In the genomic region with DNA sequence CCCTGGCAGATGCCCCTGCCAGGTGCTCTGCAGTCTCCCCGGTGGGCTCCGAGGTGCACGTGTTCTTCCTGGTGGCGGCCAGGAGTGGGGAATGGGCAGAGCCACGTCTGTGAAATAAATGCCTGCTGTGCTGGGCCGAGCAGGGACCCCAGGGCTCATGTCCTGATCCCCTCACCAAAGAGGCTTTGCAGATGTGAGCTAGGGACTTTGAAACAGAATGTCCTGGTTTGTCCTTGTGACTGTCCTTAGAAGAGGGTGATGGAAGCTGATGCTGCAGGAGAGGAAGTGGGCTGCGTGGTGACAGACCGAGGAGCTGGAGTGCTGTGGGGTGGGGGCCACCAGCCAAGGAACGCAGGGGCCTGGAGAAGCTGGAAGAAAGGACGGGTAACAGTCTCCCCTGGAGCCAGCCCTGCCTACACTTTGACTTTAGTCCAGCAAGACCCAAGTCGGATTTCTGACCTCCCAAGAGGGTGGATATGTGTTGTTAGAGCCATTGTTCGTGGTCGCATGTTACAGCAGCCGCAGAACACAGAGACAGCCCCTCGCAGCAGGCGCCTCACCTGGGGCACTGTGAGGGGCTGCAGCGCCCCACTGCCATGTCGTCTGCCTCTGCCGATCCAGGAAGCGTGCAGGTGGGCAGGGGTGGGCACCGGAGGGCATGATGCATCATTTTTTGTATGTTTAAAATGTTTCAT, we compare ENCODE assay signal across 1 cellular context.
TF ChIP-seq lines count a peak whose summit lies in the region.

No MANE protein-coding gene starts in this region.

TF ChIP-seq in K562, 482 proteins besides CTCF, POLR2A, EP300 and RAD21 (continued from another document and continues in another):
- TF ChIP-seq, protein P1, sequence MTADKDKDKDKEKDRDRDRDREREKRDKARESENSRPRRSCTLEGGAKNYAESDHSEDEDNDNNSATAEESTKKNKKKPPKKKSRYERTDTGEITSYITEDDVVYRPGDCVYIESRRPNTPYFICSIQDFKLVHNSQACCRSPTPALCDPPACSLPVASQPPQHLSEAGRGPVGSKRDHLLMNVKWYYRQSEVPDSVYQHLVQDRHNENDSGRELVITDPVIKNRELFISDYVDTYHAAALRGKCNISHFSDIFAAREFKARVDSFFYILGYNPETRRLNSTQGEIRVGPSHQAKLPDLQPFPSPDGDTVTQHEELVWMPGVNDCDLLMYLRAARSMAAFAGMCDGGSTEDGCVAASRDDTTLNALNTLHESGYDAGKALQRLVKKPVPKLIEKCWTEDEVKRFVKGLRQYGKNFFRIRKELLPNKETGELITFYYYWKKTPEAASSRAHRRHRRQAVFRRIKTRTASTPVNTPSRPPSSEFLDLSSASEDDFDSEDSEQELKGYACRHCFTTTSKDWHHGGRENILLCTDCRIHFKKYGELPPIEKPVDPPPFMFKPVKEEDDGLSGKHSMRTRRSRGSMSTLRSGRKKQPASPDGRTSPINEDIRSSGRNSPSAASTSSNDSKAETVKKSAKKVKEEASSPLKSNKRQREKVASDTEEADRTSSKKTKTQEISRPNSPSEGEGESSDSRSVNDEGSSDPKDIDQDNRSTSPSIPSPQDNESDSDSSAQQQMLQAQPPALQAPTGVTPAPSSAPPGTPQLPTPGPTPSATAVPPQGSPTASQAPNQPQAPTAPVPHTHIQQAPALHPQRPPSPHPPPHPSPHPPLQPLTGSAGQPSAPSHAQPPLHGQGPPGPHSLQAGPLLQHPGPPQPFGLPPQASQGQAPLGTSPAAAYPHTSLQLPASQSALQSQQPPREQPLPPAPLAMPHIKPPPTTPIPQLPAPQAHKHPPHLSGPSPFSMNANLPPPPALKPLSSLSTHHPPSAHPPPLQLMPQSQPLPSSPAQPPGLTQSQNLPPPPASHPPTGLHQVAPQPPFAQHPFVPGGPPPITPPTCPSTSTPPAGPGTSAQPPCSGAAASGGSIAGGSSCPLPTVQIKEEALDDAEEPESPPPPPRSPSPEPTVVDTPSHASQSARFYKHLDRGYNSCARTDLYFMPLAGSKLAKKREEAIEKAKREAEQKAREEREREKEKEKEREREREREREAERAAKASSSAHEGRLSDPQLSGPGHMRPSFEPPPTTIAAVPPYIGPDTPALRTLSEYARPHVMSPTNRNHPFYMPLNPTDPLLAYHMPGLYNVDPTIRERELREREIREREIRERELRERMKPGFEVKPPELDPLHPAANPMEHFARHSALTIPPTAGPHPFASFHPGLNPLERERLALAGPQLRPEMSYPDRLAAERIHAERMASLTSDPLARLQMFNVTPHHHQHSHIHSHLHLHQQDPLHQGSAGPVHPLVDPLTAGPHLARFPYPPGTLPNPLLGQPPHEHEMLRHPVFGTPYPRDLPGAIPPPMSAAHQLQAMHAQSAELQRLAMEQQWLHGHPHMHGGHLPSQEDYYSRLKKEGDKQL (CRISPR knock-in tag; IDR thresholded peaks at IDR 0.05; ENCODE audit: borderline replicate concordance), result 0 out of 2 replicates have a peak, but pooled peaks have one; percentile 71
- no peak for TF ChIP-seq RBBP5 (IDR thresholded peaks at IDR 0.05; ENCODE audit: borderline replicate concordance, insufficient read depth, low read length, poor library complexity, severe bottlenecking)
- peak; percentile 36; the same call in 1 of the 2 replicates for TF ChIP-seq ZNF12 (CRISPR knock-in tag; IDR thresholded peaks at IDR 0.05)
- TF ChIP-seq CEBPB (tag; IDR thresholded peaks at IDR 0.05), result 0 out of 2 replicates have a peak, but pooled peaks have one; percentile 7
- TF ChIP-seq BCL6 (CRISPR knock-in tag; IDR thresholded peaks at IDR 0.05), result no peak
- 0 out of 2 replicates have a peak, but pooled peaks have one; percentile 33 for TF ChIP-seq TFAP4 (CRISPR knock-in tag; IDR thresholded peaks at IDR 0.05; ENCODE audit: borderline replicate concordance)
- TF ChIP-seq THAP12 (CRISPR knock-in tag; IDR thresholded peaks at IDR 0.05), result 0 out of 2 replicates have a peak, but pooled peaks have one; percentile 36
- TF ChIP-seq FOXK2 (conservative IDR thresholded peaks at IDR 0.05 in 1 of 2, IDR thresholded peaks at IDR 0.05 in 1 of 2; ENCODE audit: low read depth in 2 of 2), result no peak
- no peak for TF ChIP-seq ZZZ3 (IDR thresholded peaks at IDR 0.05)
- no peak for TF ChIP-seq HDAC2 (IDR thresholded peaks at IDR 0.05)
- TF ChIP-seq FOXM1 (IDR thresholded peaks at IDR 0.05; ENCODE audit: low read depth), result no peak
- TF ChIP-seq FOXM1 (CRISPR knock-in tag; IDR thresholded peaks at IDR 0.05; ENCODE audit: low read depth), result 0 out of 2 replicates have a peak, but pooled peaks have one; percentile 18
- TF ChIP-seq FOXA3 (CRISPR knock-in tag; conservative IDR thresholded peaks at IDR 0.05 in 1 of 2, IDR thresholded peaks at IDR 0.05 in 1 of 2), result peak in 1 of 2 experiments; percentile 31; a peak in 1 of 4 replicates
- no peak for TF ChIP-seq XRCC3 (IDR thresholded peaks at IDR 0.05)
- TF ChIP-seq, protein P2, sequence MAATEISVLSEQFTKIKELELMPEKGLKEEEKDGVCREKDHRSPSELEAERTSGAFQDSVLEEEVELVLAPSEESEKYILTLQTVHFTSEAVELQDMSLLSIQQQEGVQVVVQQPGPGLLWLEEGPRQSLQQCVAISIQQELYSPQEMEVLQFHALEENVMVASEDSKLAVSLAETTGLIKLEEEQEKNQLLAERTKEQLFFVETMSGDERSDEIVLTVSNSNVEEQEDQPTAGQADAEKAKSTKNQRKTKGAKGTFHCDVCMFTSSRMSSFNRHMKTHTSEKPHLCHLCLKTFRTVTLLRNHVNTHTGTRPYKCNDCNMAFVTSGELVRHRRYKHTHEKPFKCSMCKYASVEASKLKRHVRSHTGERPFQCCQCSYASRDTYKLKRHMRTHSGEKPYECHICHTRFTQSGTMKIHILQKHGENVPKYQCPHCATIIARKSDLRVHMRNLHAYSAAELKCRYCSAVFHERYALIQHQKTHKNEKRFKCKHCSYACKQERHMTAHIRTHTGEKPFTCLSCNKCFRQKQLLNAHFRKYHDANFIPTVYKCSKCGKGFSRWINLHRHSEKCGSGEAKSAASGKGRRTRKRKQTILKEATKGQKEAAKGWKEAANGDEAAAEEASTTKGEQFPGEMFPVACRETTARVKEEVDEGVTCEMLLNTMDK (IDR thresholded peaks at IDR 0.05; ENCODE audit: borderline replicate concordance, insufficient read depth, low read depth, low read length, poor library complexity, severe bottlenecking), result no peak
- TF ChIP-seq, protein P3, sequence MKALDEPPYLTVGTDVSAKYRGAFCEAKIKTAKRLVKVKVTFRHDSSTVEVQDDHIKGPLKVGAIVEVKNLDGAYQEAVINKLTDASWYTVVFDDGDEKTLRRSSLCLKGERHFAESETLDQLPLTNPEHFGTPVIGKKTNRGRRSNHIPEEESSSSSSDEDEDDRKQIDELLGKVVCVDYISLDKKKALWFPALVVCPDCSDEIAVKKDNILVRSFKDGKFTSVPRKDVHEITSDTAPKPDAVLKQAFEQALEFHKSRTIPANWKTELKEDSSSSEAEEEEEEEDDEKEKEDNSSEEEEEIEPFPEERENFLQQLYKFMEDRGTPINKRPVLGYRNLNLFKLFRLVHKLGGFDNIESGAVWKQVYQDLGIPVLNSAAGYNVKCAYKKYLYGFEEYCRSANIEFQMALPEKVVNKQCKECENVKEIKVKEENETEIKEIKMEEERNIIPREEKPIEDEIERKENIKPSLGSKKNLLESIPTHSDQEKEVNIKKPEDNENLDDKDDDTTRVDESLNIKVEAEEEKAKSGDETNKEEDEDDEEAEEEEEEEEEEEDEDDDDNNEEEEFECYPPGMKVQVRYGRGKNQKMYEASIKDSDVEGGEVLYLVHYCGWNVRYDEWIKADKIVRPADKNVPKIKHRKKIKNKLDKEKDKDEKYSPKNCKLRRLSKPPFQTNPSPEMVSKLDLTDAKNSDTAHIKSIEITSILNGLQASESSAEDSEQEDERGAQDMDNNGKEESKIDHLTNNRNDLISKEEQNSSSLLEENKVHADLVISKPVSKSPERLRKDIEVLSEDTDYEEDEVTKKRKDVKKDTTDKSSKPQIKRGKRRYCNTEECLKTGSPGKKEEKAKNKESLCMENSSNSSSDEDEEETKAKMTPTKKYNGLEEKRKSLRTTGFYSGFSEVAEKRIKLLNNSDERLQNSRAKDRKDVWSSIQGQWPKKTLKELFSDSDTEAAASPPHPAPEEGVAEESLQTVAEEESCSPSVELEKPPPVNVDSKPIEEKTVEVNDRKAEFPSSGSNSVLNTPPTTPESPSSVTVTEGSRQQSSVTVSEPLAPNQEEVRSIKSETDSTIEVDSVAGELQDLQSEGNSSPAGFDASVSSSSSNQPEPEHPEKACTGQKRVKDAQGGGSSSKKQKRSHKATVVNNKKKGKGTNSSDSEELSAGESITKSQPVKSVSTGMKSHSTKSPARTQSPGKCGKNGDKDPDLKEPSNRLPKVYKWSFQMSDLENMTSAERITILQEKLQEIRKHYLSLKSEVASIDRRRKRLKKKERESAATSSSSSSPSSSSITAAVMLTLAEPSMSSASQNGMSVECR (CRISPR knock-in tag; IDR thresholded peaks at IDR 0.05), result 0 out of 2 replicates have a peak, but pooled peaks have one; percentile 53
- no peak for TF ChIP-seq HOXB6 (CRISPR knock-in tag; IDR thresholded peaks at IDR 0.05; ENCODE audit: borderline replicate concordance)
- TF ChIP-seq ZNF436 (CRISPR knock-in tag; IDR thresholded peaks at IDR 0.05), result no peak
- no peak for TF ChIP-seq DMBX1 (CRISPR knock-in tag; IDR thresholded peaks at IDR 0.05; ENCODE audit: borderline replicate concordance)
- no peak for TF ChIP-seq CHD1 (IDR thresholded peaks at IDR 0.05; ENCODE audit: low read length)
- 0 out of 2 replicates have a peak, but pooled peaks have one; percentile 49 for TF ChIP-seq TGIF2 (CRISPR knock-in tag; IDR thresholded peaks at IDR 0.05)
- TF ChIP-seq NR2C2 (CRISPR knock-in tag; IDR thresholded peaks at IDR 0.05), result no peak
- TF ChIP-seq NR2C2 (tag; IDR thresholded peaks at IDR 0.05), result 0 out of 2 replicates have a peak, but pooled peaks have one; percentile 2
- peak; percentile 80 for TF ChIP-seq ESRRA (IDR thresholded peaks at IDR 0.05; ENCODE audit: borderline replicate concordance, low read depth)
- TF ChIP-seq, protein P4, sequence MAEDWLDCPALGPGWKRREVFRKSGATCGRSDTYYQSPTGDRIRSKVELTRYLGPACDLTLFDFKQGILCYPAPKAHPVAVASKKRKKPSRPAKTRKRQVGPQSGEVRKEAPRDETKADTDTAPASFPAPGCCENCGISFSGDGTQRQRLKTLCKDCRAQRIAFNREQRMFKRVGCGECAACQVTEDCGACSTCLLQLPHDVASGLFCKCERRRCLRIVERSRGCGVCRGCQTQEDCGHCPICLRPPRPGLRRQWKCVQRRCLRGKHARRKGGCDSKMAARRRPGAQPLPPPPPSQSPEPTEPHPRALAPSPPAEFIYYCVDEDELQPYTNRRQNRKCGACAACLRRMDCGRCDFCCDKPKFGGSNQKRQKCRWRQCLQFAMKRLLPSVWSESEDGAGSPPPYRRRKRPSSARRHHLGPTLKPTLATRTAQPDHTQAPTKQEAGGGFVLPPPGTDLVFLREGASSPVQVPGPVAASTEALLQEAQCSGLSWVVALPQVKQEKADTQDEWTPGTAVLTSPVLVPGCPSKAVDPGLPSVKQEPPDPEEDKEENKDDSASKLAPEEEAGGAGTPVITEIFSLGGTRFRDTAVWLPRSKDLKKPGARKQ (CRISPR knock-in tag; IDR thresholded peaks at IDR 0.05), result peak; percentile 70; the same call in 1 of the 2 replicates
- peak; percentile 91 for TF ChIP-seq SPI1 (IDR thresholded peaks at IDR 0.05; ENCODE audit: borderline replicate concordance, low read depth, low read length)
- TF ChIP-seq CREB1 (IDR thresholded peaks at IDR 0.05), result no peak
- 0 out of 2 replicates have a peak, but pooled peaks have one; percentile 53 for TF ChIP-seq CREB1 (CRISPR knock-in tag; IDR thresholded peaks at IDR 0.05)
- no peak for TF ChIP-seq ATF1 (CRISPR knock-in tag; IDR thresholded peaks at IDR 0.05)
- peak; percentile 29; the same call in 1 of the 2 replicates for TF ChIP-seq ATF1 (tag; IDR thresholded peaks at IDR 0.05)
- no peak for TF ChIP-seq SAFB (IDR thresholded peaks at IDR 0.05; ENCODE audit: borderline replicate concordance, low read depth, low read length)
- TF ChIP-seq DLX4 (CRISPR knock-in tag; IDR thresholded peaks at IDR 0.05), result no peak
- TF ChIP-seq HDAC1 (IDR thresholded peaks at IDR 0.05), result no peak
